In the genomic region with DNA sequence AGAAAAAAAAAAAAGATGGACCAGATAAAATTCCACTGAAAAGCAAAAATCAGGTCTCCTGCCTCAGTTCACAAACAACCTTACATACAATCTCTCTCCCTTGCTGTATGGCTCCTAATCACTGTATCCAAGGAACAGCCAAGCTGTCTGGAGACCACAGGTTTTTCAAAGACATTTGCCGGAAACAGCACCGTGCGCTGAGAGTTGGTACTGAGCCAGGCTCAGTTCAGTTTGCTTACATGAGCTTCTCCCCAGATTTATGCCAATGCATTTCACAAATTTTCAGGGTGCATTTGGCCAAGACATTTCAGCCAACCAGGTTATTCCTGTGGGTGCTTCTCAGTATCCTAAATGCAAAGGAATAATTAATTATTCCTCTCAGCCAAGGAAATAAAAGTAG, we compare ENCODE assay signal across 25 cellular contexts. TPM values are rescaled to one million over a fixed set of nuclear protein-coding genes. Genes with fewer than 3 reads are reported as not detected.
DNase-seq lines count a peak whose midpoint lies in the region; ATAC-seq, FAIRE-seq and TF ChIP-seq lines count a peak whose summit lies in the region.
"Had no signal": no experiment of that assay in that cellular context is flagged by ENCODE, and none has a peak within 500 bp of the region (broad histone marks: within the 10 kb centered on the region; RNA-seq: fewer than 3 reads in every experiment).

No MANE protein-coding gene starts in this region.

- H3K4me3 ChIP-seq in astrocyte of the cerebellum (ENCODE audit: low read depth, low read length) (no peak overlapping the region), fibroblast of lung (replicated peaks in 1 of 4; ENCODE audit: control extremely low read depth in 1 of 4, insufficient read depth in 1 of 4, low read depth in 3 of 4, low read length in 4 of 4) (no peak overlapping the region), parathyroid adenoma (ENCODE audit: low read depth, low read length) (no peak overlapping the region), pancreas (no peak overlapping the region)
- H3K4me3 ChIP-seq: BLaER1 treated with 17β-estradiol and CSF1 and Interleukin-3, amounts not matched to agents 10 nM and 100 nM; SK-N-MC had no signal

- intact Hi-C loops in pancreas (cut with DNase I): no loop called here

- H3K9ac ChIP-seq in fibroblast of lung (ENCODE audit: insufficient read depth, low read length) (no peak overlapping the region), parathyroid adenoma (no peak overlapping the region)

- H3K9me3 ChIP-seq in fibroblast of lung (ENCODE audit: control insufficient read depth, insufficient read depth, low read depth, low read length) (no peaks in the 10 kb centered on the region), parathyroid adenoma (ENCODE audit: control insufficient read depth, low read length) (no peaks in the 10 kb centered on the region), pancreas (no peaks in the 10 kb centered on the region)

- H2AFZ ChIP-seq in fibroblast of lung (ENCODE audit: low read length) (no peak overlapping the region), parathyroid adenoma (peak overlapping the region; percentile 21)

- no peak for TF ChIP-seq CTCF in astrocyte of the cerebellum (IDR thresholded peaks at IDR 0.05; ENCODE audit: low read depth, low read length, missing control alignments)
- no peak for TF ChIP-seq CTCF in fibroblast of lung (conservative IDR thresholded peaks at IDR 0.05 in 1 of 2, IDR thresholded peaks at IDR 0.05 in 1 of 2; ENCODE audit: low read depth in 1 of 2, low read length in 2 of 2)
- TF ChIP-seq CTCF in parathyroid adenoma (IDR thresholded peaks at IDR 0.05): no peak
- no peak for TF ChIP-seq CTCF in GM10248 (IDR thresholded peaks at IDR 0.05; ENCODE audit: control extremely low read depth, extremely low read depth, low read depth, missing control alignments)
- TF ChIP-seq CTCF in pancreas (IDR thresholded peaks at IDR 0.05): no peak

- POLR2A ChIA-PET in GM10248 (lab: Yijun Ruan, JAX): no interaction called here

- H3K36me3 ChIP-seq in fibroblast of lung (ENCODE audit: control insufficient read depth, insufficient read depth, low read length) (no peaks in the 10 kb centered on the region), parathyroid adenoma (ENCODE audit: control insufficient read depth, insufficient read depth, low read length) (no peaks in the 10 kb centered on the region), pancreas (no peaks in the 10 kb centered on the region)

- ATAC-seq in GM21515 (IDR thresholded peaks at IDR 0.05; ENCODE audit: unreplicated experiment) (no peak), pancreas (no peak), HG02973 (IDR thresholded peaks at IDR 0.05; ENCODE audit: unreplicated experiment) (no peak)

- H3K27ac ChIP-seq in fibroblast of lung (ENCODE audit: insufficient read depth, low read length) (no peak overlapping the region), parathyroid adenoma (no peak overlapping the region), pancreas (no peak overlapping the region)
- H3K27ac ChIP-seq: BLaER1 treated with 17β-estradiol and CSF1 and Interleukin-3, amounts not matched to agents 10 nM and 100 nM; HL-60; SK-N-MC had no signal

- WGBS in pancreas, 2 donors: 30 to 32% methylated on average over 3 of the region's 3 CpGs

- H3K79me2 ChIP-seq in fibroblast of lung (ENCODE audit: control insufficient read depth, insufficient read depth, low read length) (no peaks in the 10 kb centered on the region), parathyroid adenoma (no peaks in the 10 kb centered on the region)

- H3K4me2 ChIP-seq in fibroblast of lung (ENCODE audit: extremely low read depth, insufficient read depth, low read length) (no peak overlapping the region), parathyroid adenoma (ENCODE audit: low read length) (peak overlapping the region; percentile 7)

- no peak for FAIRE-seq in pancreas (lab: Jason Lieb, UNC)
- FAIRE-seq: A204.1, D721Med, H1, RCC 7860 had no signal

- H4K20me1 ChIP-seq in fibroblast of lung (ENCODE audit: control insufficient read depth, extremely low read depth, insufficient read depth, low read length): no peaks in the 10 kb centered on the region

- CTCF ChIA-PET in GM10248 (lab: Yijun Ruan, JAX): interaction anchor here (1.4 to 2.6 kb wide), 2 partner anchors 21 to 418 kb away, joined by 3 to 11 read pairs; no protein-coding TSS in a partner anchor

- DNase-seq in astrocyte of the cerebellum (ENCODE audit: low read depth) (peak; percentile 8), fibroblast of lung (ENCODE audit: low read depth in 2 of 2) (peak; percentile 12 to 25), GM10248 (ENCODE audit: extremely low spot score) (no peak), pancreas (no peak)
- DNase-seq: CD4-positive, alpha-beta T cell; HCEC 1CT; Karpas-422; NCI-H1092; NCI-H1417 treated with DMSO at 0.1 percent for 48 hours; NCI-H1694 treated with DMSO at 0.1 percent for 48 hours; NCI-H2081; NCI-H2171; NCI-H226; NCI-H510A treated with DMSO at 0.1 percent for 48 hours; SIG-M5 had no signal

- H3K27me3 ChIP-seq in fibroblast of lung (ENCODE audit: control insufficient read depth, insufficient read depth, low read length) (no peaks in the 10 kb centered on the region), parathyroid adenoma (ENCODE audit: control insufficient read depth, insufficient read depth, low read length) (no peaks in the 10 kb centered on the region), pancreas (no peaks in the 10 kb centered on the region)
- H3K27me3 ChIP-seq: BLaER1 treated with 17β-estradiol and CSF1 and Interleukin-3, amounts not matched to agents 10 nM and 100 nM had no signal

- H3K4me1 ChIP-seq in fibroblast of lung (ENCODE audit: control insufficient read depth, extremely low read depth, insufficient read depth, low read length): peaks cover 4% of the 10 kb centered on the region
- no peaks in the 10 kb centered on the region for H3K4me1 ChIP-seq in parathyroid adenoma
- peaks cover 16 to 40% (median 30%) of the 10 kb centered on the region in 3 donors for H3K4me1 ChIP-seq in pancreas

- in situ Hi-C loops in astrocyte of the cerebellum (cut with HindIII; ENCODE audit: low sequenced_read_pairs): no loop called here

RNA-seq across cellular contexts. Expression of a gene that starts 4.1 kb away (rescaled TPM):
- total RNA-seq in fibroblast of lung: 0.77 and 3.5 TPM in 2 replicates
- polyA plus RNA-seq in fibroblast of lung: 3.9 and 25.3 TPM in 2 replicates
- polyA plus RNA-seq in fibroblast of lung (2012): 2.6 and 14.7 TPM in 2 replicates
- 5.9 and 83.5 TPM in 2 replicates for polyA minus RNA-seq in fibroblast of lung (ENCODE audit: low replicate concordance)
- total RNA-seq in pancreas: 1 to 10 TPM; 1.9 to 6.3 (median 3.3) TPM
- polyA plus RNA-seq in pancreas: 1 to 10 TPM; 2.1 to 5.2 TPM
- total RNA-seq: CD4-positive, alpha-beta T cell had no signal

Comparison
In these comparisons a context has a peak if more than half of its experiments do, and no peak if none do; other contexts are left out.
1. DNase-seq: peak in astrocyte of the cerebellum (single experiment) and fibroblast of lung (2 of 2); none in GM10248 (single experiment) and pancreas (0 of 6).